ENCODE assay signal across 11 cellular contexts in the genomic region with DNA sequence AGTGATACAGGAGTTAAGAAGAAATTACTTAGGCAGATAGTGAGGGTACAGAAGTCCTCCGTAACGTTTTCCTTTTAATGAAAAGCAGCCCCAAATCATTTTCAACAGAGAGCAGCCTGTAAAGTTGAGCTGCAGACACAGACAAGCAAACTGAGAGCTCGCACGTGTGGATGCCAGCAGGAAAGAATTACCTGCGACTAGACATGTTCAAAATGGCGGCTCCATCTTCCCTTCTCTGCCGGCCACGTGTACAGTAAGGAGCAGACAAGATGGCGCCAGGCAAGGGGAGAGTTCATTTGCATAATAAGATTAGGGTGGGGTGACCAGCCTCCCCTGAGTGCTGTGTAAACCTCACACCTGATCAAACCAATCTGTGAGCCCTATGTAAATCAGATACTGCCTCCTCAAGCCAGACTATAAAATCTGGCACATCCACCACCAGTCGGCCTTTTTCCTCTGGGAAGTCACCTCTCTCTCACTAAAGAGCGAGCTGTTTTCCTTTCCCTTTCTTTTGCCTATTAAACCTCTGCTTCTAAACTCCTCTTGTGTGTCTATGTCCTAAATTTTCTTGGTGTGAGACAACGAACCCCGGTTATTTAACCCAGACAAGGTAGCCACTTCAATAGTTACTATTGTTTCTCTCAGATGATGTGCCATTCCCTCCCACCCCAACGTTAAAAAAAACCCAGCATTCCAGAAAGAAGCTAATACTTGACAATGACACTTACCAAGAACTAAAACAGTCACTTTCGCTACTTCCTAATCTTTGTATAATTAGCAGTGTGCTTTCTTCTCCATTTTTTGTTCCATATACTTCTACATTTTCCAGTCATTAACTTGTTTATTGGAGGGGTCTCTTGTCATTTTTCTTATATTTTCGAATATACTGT. TPM values are rescaled to one million over a fixed set of nuclear protein-coding genes. Genes with fewer than 3 reads are reported as not detected.
DNase-seq lines count a peak whose midpoint lies in the region; ATAC-seq and TF ChIP-seq lines count a peak whose summit lies in the region.
"Had no signal": no experiment of that assay in that cellular context is flagged by ENCODE, and none has a peak within 500 bp of the region (broad histone marks: within the 10 kb centered on the region; RNA-seq: fewer than 3 reads in every experiment).

No MANE protein-coding gene starts in this region.

- no peak overlapping the region for H3K4me3 Mint-ChIP-seq in stimulated activated naive B cell treated with anti-CD40 and anti-IgM and Interleukin-4, amounts not matched to agents 10 μg/mL and 1 μg/mL and 100 μg/mL, for 72 hours

- no peak for TF ChIP-seq CTCF in foreskin keratinocyte (conservative IDR thresholded peaks at IDR 0.05)
- no peak for TF ChIP-seq CTCF in omental fat pad (IDR thresholded peaks at IDR 0.05)

- in situ Hi-C loops in ACHN (cut with HindIII; ENCODE audit: low pct_ligation_motif_present, low pct_unique_long_range_greater_than_20kb, low sequenced_read_pairs), result no loop called here

- H3K4me1 Mint-ChIP-seq in stimulated activated naive B cell treated with anti-CD40 and anti-IgM and Interleukin-4, amounts not matched to agents 10 μg/mL and 1 μg/mL and 100 μg/mL, for 72 hours, result peaks cover 52 to 80% of the 10 kb centered on the region in 2 donors

- H3K9me3 Mint-ChIP-seq in stimulated activated naive B cell treated with anti-CD40 and anti-IgM and Interleukin-4, amounts not matched to agents 10 μg/mL and 1 μg/mL and 100 μg/mL, for 72 hours, result peaks cover 0 to 7% of the 10 kb centered on the region in 2 donors

- no peaks in the 10 kb centered on the region for H3K27me3 Mint-ChIP-seq in stimulated activated naive B cell treated with anti-CD40 and anti-IgM and Interleukin-4, amounts not matched to agents 10 μg/mL and 1 μg/mL and 100 μg/mL, for 72 hours

- H3K27ac ChIP-seq in foreskin keratinocyte, result peak overlapping the region; percentile 42

- H3K27me3 ChIP-seq in foreskin keratinocyte, result no peaks in the 10 kb centered on the region
- H3K27me3 ChIP-seq: heart right ventricle had no signal

- ATAC-seq in foreskin keratinocyte (no peak), omental fat pad (ENCODE audit: low FRiP score) (no peak)
- ATAC-seq in stimulated activated naive B cell treated with anti-CD40 and anti-IgM and Interleukin-4, amounts not matched to agents 10 μg/mL and 1 μg/mL and 100 μg/mL, for 72 hours (replicated peaks), result no peak
- ATAC-seq: heart right ventricle had no signal

- H3K27ac Mint-ChIP-seq in stimulated activated naive B cell treated with anti-CD40 and anti-IgM and Interleukin-4, amounts not matched to agents 10 μg/mL and 1 μg/mL and 100 μg/mL, for 72 hours, result peak overlapping the region; percentile 32

- DNase-seq in SIG-M5 treated with dmso at 0.1 percent for 504 hours (lab: John Stamatoyannopoulos, UW; ENCODE audit: unreplicated experiment) (peak; percentile 27), SIG-M5 (lab: John Stamatoyannopoulos, UW) (no peak), NCI-H82 treated with DMSO at 0.1 percent for 48 hours (lab: John Stamatoyannopoulos, UW; ENCODE audit: unreplicated experiment) (peak; percentile 83), foreskin keratinocyte (no peak), hippocampal formation (lab: John Stamatoyannopoulos, UW) (no peak), ACHN (no peak), omental fat pad (ENCODE audit: low spot score) (no peak)
- DNase-seq in stimulated activated naive B cell treated with anti-CD40 and anti-IgM and Interleukin-4, amounts not matched to agents 10 μg/mL and 1 μg/mL and 100 μg/mL, for 72 hours, result no peak
- DNase-seq: central memory CD4-positive, alpha-beta T cell; heart right ventricle; NCI-H187 treated with DMSO at 0.1 percent for 48 hours had no signal

- H3K4me1 ChIP-seq in foreskin keratinocyte, result no peaks in the 10 kb centered on the region

- H3K36me3 Mint-ChIP-seq in stimulated activated naive B cell treated with anti-CD40 and anti-IgM and Interleukin-4, amounts not matched to agents 10 μg/mL and 1 μg/mL and 100 μg/mL, for 72 hours, result peaks cover 51 to 71% of the 10 kb centered on the region in 2 donors

RNA-seq across cellular contexts. Expression of a gene that starts 27.4 kb away (rescaled TPM):
- 12.8 and 18.3 TPM in 2 replicates for total RNA-seq in foreskin keratinocyte
- polyA plus RNA-seq in foreskin keratinocyte, result 7.1 and 7.3 TPM in 2 replicates
- 10 to 100 TPM in 2 of 4 donors, 1 to 10 TPM in 2; 3.1 to 13.0 (median 10.2) TPM for total RNA-seq in omental fat pad

Comparison
In these comparisons a context has a peak if more than half of its experiments do, and no peak if none do; other contexts are left out.
1. DNase-seq: peak in SIG-M5 treated with dmso at 0.1 percent for 504 hours (single experiment) and NCI-H82 treated with DMSO at 0.1 percent for 48 hours (single experiment); none in SIG-M5 (single experiment), foreskin keratinocyte (0 of 2), stimulated activated naive B cell treated with anti-CD40 and anti-IgM and Interleukin-4, amounts not matched to agents 10 μg/mL and 1 μg/mL and 100 μg/mL, for 72 hours (single experiment), hippocampal formation (0 of 2), ACHN (single experiment) and omental fat pad (single experiment).